8 cellular contexts compared by ENCODE assay signal in genomic region chr2:215950009-215950408, GRCh38.
DNase-seq lines count a peak whose midpoint lies in the region; ATAC-seq and TF ChIP-seq lines count a peak whose summit lies in the region.

No MANE protein-coding gene starts in this region.

- H3K27me3 Mint-ChIP-seq in chondrocyte (ENCODE audit: low read depth), result no peaks in the 10 kb centered on the region
- H3K27me3 Mint-ChIP-seq in naive thymus-derived CD8-positive, alpha-beta T cell, result no peaks in the 10 kb centered on the region

- peak; percentile 84 for TF ChIP-seq CTCF in chondrocyte (IDR thresholded peaks at IDR 0.05)

- H3K4me3 Mint-ChIP-seq in chondrocyte (ENCODE audit: unreplicated experiment), result no peak overlapping the region
- H3K4me3 Mint-ChIP-seq in naive thymus-derived CD8-positive, alpha-beta T cell, result no peak overlapping the region

- ATAC-seq in GM18861 (IDR thresholded peaks at IDR 0.05; ENCODE audit: unreplicated experiment), result peak; percentile 92
- ATAC-seq in HG02938 (IDR thresholded peaks at IDR 0.05; ENCODE audit: unreplicated experiment), result peak; percentile 90
- peak; percentile 32 to 68 for ATAC-seq in naive thymus-derived CD8-positive, alpha-beta T cell

- H3K36me3 Mint-ChIP-seq in chondrocyte (ENCODE audit: low read depth), result peaks cover 1% of the 10 kb centered on the region
- peaks cover 9 to 22% (median 16%) of the 10 kb centered on the region in 3 donors for H3K36me3 Mint-ChIP-seq in naive thymus-derived CD8-positive, alpha-beta T cell

- no peaks in the 10 kb centered on the region for H3K9me3 Mint-ChIP-seq in chondrocyte (ENCODE audit: low read depth)
- H3K9me3 Mint-ChIP-seq in naive thymus-derived CD8-positive, alpha-beta T cell, result no peaks in the 10 kb centered on the region

- POLR2A ChIA-PET in naive thymus-derived CD8-positive, alpha-beta T cell (lab: Charles Lee), result no interaction called here

- peaks cover under 1% of the 10 kb centered on the region for H3K4me1 Mint-ChIP-seq in chondrocyte (ENCODE audit: low read depth)
- peaks cover 0 to 2% (median 0%) of the 10 kb centered on the region in 4 donors for H3K4me1 Mint-ChIP-seq in naive thymus-derived CD8-positive, alpha-beta T cell

- DNase-seq in COR-L47 (lab: John Stamatoyannopoulos, UW), result peak; percentile 55
- peak; percentile 16 for DNase-seq in NCI-H526 treated with DMSO at 0.1 percent for 48 hours (lab: John Stamatoyannopoulos, UW)
- no peak for DNase-seq in chondrocyte (ENCODE audit: low spot score)
- peak in 3 of 10 donors; percentile 19 to 31 (median 29) for DNase-seq in naive thymus-derived CD8-positive, alpha-beta T cell
- DNase-seq in T1000 (lab: John Stamatoyannopoulos, UW), result no peak
- no peak for DNase-seq in NCI-H187 (lab: John Stamatoyannopoulos, UW)

- no peak overlapping the region for H3K27ac Mint-ChIP-seq in chondrocyte (ENCODE audit: unreplicated experiment)
- no peak overlapping the region for H3K27ac Mint-ChIP-seq in naive thymus-derived CD8-positive, alpha-beta T cell

Comparison
In these comparisons a context has a peak if more than half of its experiments do, and no peak if none do; other contexts are left out.
1. DNase-seq: peak in COR-L47 (single experiment) and NCI-H526 treated with DMSO at 0.1 percent for 48 hours (single experiment); none in chondrocyte (single experiment), T1000 (single experiment) and NCI-H187 (0 of 2).
2. Peak in every context shown above with its lines, with median percentiles within 50 percentile points of each other: ATAC-seq.